ENCODE assay signal across 37 cellular contexts in genomic region chr1:76865696-76866291, GRCh38. TPM values are rescaled to one million over a fixed set of nuclear protein-coding genes. Genes with fewer than 3 reads are reported as not detected.
DNase-seq lines count a peak whose midpoint lies in the region; ATAC-seq, FAIRE-seq and TF ChIP-seq lines count a peak whose summit lies in the region.
"Had no signal": no experiment of that assay in that cellular context is flagged by ENCODE, and none has a peak within 500 bp of the region (broad histone marks: within the 10 kb centered on the region; RNA-seq: fewer than 3 reads in every experiment).

No MANE protein-coding gene starts in this region.

- peaks cover 19% of the 10 kb centered on the region for H3K27me3 Mint-ChIP-seq in astrocyte (ENCODE audit: low read depth, unreplicated experiment)

- peaks cover 19% of the 10 kb centered on the region for H3K4me1 Mint-ChIP-seq in astrocyte (ENCODE audit: low read depth, unreplicated experiment)

- H3K27me3 ChIP-seq in astrocyte (ENCODE audit: insufficient read depth, low read length) (peaks cover 8% of the 10 kb centered on the region), muscle layer of duodenum (ENCODE audit: low read depth, low read length) (peaks cover 5% of the 10 kb centered on the region), aorta (ENCODE audit: control insufficient read depth in 1 of 2, insufficient read depth in 2 of 2, low read length in 1 of 2) (no peaks in the 10 kb centered on the region)

- WGBS in aorta, 2 donors, result 4 to 28% methylated on average over 2 of the region's 2 CpGs

- H3K4me1 ChIP-seq in astrocyte (ENCODE audit: insufficient read depth, low read length), result peaks cover 20% of the 10 kb centered on the region
- H3K4me1 ChIP-seq in muscle layer of duodenum (ENCODE audit: control insufficient read depth in 1 of 2, insufficient read depth in 2 of 2, low read length in 2 of 2), result peaks cover 0 to 3% of the 10 kb centered on the region in 2 donors
- peaks cover 0 to 3% of the 10 kb centered on the region in 2 donors for H3K4me1 ChIP-seq in aorta (ENCODE audit: control insufficient read depth in 1 of 2, insufficient read depth in 2 of 2, low read length in 2 of 2)
- H3K4me1 ChIP-seq: foreskin keratinocyte, neural progenitor cell, parathyroid adenoma had no signal

- intact Hi-C loops in aorta (cut with DNase I), result loop anchor here in 1 of 2 donors (5.0 to 10.0 kb wide), 2 partner anchors 441 to 533 kb away; no protein-coding TSS in a partner anchor

- TF ChIP-seq CTCF in AG10803 (conservative IDR thresholded peaks at IDR 0.05; ENCODE audit: low read length) (no peak), astrocyte (IDR thresholded peaks at IDR 0.05; ENCODE audit: insufficient read depth, low read depth, low read length) (no peak), omental fat pad (IDR thresholded peaks at IDR 0.05) (no peak)

- H3K9ac ChIP-seq in astrocyte (ENCODE audit: low read length), result no peak overlapping the region
- H3K9ac ChIP-seq: KMS-11, neural progenitor cell, parathyroid adenoma had no signal

- no peak overlapping the region for H3K4me2 ChIP-seq in astrocyte (ENCODE audit: low read length)
- H3K4me2 ChIP-seq: KMS-11, neural progenitor cell had no signal

- ATAC-seq in GM19328 (IDR thresholded peaks at IDR 0.05; ENCODE audit: unreplicated experiment), result no peak
- ATAC-seq in omental fat pad (ENCODE audit: low FRiP score), result no peak
- no peak for ATAC-seq in aorta (ENCODE audit: low FRiP score)
- ATAC-seq: activated CD8-positive, alpha-beta memory T cell treated with anti-CD3 and anti-CD28 coated beads, Interleukin-2, amount 10 ng/mL, durations not matched to agents 7 days and 5 days; body of pancreas; esophagus mucosa; foreskin keratinocyte; HCT116; left cardiac atrium; stimulated activated naive B cell treated with anti-CD40 and anti-IgM and Interleukin-4, amounts not matched to agents 10 μg/mL and 1 μg/mL and 100 μg/mL, for 72 hours; T-cell; WTC11 had no signal

- no peak overlapping the region for H2AFZ ChIP-seq in astrocyte (ENCODE audit: low read depth, low read length)
- H2AFZ ChIP-seq: neural progenitor cell, parathyroid adenoma had no signal

- no peak for FAIRE-seq in astrocyte (lab: Jason Lieb, UNC)
- FAIRE-seq: A204.1, GM12892 had no signal

- no peaks in the 10 kb centered on the region for H4K20me1 ChIP-seq in astrocyte (ENCODE audit: insufficient read depth, low read length)

- no peaks in the 10 kb centered on the region for H3K9me3 Mint-ChIP-seq in astrocyte (ENCODE audit: unreplicated experiment)
- H3K9me3 Mint-ChIP-seq: activated CD4-positive, alpha-beta T cell treated with anti-CD3 and anti-CD28 coated beads, Interleukin-2, amount 10 ng/mL, durations not matched to agents 7 days and 5 days; neural progenitor cell; stimulated activated naive B cell treated with anti-CD40 and anti-IgM and Interleukin-4, amounts not matched to agents 10 μg/mL and 1 μg/mL and 100 μg/mL, for 72 hours; T-cell had no signal

- DNase-seq in AG10803 (ENCODE audit: low read depth), result peak; percentile 84
- DNase-seq in NCI-H446 (lab: John Stamatoyannopoulos, UW), result peak; percentile 68 to 81
- peak; percentile 18 for DNase-seq in astrocyte (ENCODE audit: low read depth)
- no peak for DNase-seq in omental fat pad (ENCODE audit: low spot score)
- no peak for DNase-seq in aorta
- DNase-seq in cerebellar nuclear complex (lab: John Stamatoyannopoulos, UW), result no peak
- DNase-seq: activated CD4-positive, alpha-beta T cell treated with anti-CD3 and anti-CD28 coated beads, Interleukin-2, amount 10 ng/mL, durations not matched to agents 7 days and 5 days; activated CD8-positive, alpha-beta memory T cell treated with anti-CD3 and anti-CD28 coated beads, Interleukin-2, amount 10 ng/mL, durations not matched to agents 7 days and 5 days; activated T-cell treated with anti-CD3 and anti-CD28 coated beads, Interleukin-2, amount 50 U/mL, for 48 hours; AML-193; body of pancreas; CD4-positive, CD25-positive, alpha-beta regulatory T cell; foreskin keratinocyte; left cardiac atrium; MG63; NCI-H1105; NCI-H2029 treated with DMSO at 0.1 percent for 48 hours; NCI-H226; retina; stimulated activated naive B cell treated with anti-CD40 and anti-IgM and Interleukin-4, amounts not matched to agents 10 μg/mL and 1 μg/mL and 100 μg/mL, for 72 hours; T-cell; upper lobe of left lung had no signal

- no peak overlapping the region for H3K4me3 ChIP-seq in AG10803 (ENCODE audit: low read length)
- H3K4me3 ChIP-seq in astrocyte (ENCODE audit: insufficient read depth, low read depth, low read length), result no peak overlapping the region
- H3K4me3 ChIP-seq in muscle layer of duodenum (ENCODE audit: low read depth in 1 of 2, low read length in 2 of 2), result no peak overlapping the region
- no peak overlapping the region for H3K4me3 ChIP-seq in aorta (ENCODE audit: low read length in 2 of 2)
- H3K4me3 ChIP-seq: body of pancreas, MG63, neural progenitor cell, SJSA1, skin epidermis, suprapubic skin, upper lobe of left lung had no signal

- H3K27ac Mint-ChIP-seq in astrocyte (ENCODE audit: unreplicated experiment), result no peak overlapping the region
- H3K27ac Mint-ChIP-seq: activated CD4-positive, alpha-beta T cell treated with anti-CD3 and anti-CD28 coated beads, Interleukin-2, amount 10 ng/mL, durations not matched to agents 7 days and 5 days; activated CD8-positive, alpha-beta memory T cell treated with anti-CD3 and anti-CD28 coated beads, Interleukin-2, amount 10 ng/mL, durations not matched to agents 7 days and 5 days; CD4-positive, CD25-positive, alpha-beta regulatory T cell; neural progenitor cell; stimulated activated naive B cell treated with anti-CD40 and anti-IgM and Interleukin-4, amounts not matched to agents 10 μg/mL and 1 μg/mL and 100 μg/mL, for 72 hours; T-cell; WTC11 had no signal

- no peaks in the 10 kb centered on the region for H3K79me2 ChIP-seq in astrocyte (ENCODE audit: insufficient read depth, low read length)
- H3K79me2 ChIP-seq: parathyroid adenoma had no signal

- no peak overlapping the region for H3K27ac ChIP-seq in astrocyte (ENCODE audit: low read depth, low read length)
- peak overlapping the region; percentile 5 for H3K27ac ChIP-seq in muscle layer of duodenum (ENCODE audit: low read length)
- peak overlapping the region in 1 of 2 donors; percentile 10 for H3K27ac ChIP-seq in aorta (ENCODE audit: low read depth in 1 of 2, low read length in 2 of 2)
- H3K27ac ChIP-seq: body of pancreas, foreskin keratinocyte, KMS-11, neural progenitor cell, parathyroid adenoma, SJSA1, skin epidermis, suprapubic skin, upper lobe of left lung had no signal

- H3K9me3 ChIP-seq in astrocyte (ENCODE audit: insufficient read depth, low read depth, low read length), result no peaks in the 10 kb centered on the region
- H3K9me3 ChIP-seq in muscle layer of duodenum (ENCODE audit: control insufficient read depth in 1 of 2, low read length in 2 of 2), result no peaks in the 10 kb centered on the region
- H3K9me3 ChIP-seq in aorta (ENCODE audit: control insufficient read depth, low read length), result no peaks in the 10 kb centered on the region
- H3K9me3 ChIP-seq: body of pancreas, MG63, SJSA1, suprapubic skin, upper lobe of left lung had no signal

- H3K4me3 Mint-ChIP-seq in astrocyte (ENCODE audit: unreplicated experiment), result no peak overlapping the region
- H3K4me3 Mint-ChIP-seq: activated CD4-positive, alpha-beta T cell treated with anti-CD3 and anti-CD28 coated beads, Interleukin-2, amount 10 ng/mL, durations not matched to agents 7 days and 5 days; activated CD8-positive, alpha-beta memory T cell treated with anti-CD3 and anti-CD28 coated beads, Interleukin-2, amount 10 ng/mL, durations not matched to agents 7 days and 5 days; CD4-positive, CD25-positive, alpha-beta regulatory T cell; stimulated activated naive B cell treated with anti-CD40 and anti-IgM and Interleukin-4, amounts not matched to agents 10 μg/mL and 1 μg/mL and 100 μg/mL, for 72 hours had no signal

- no peaks in the 10 kb centered on the region for H3K36me3 ChIP-seq in astrocyte (ENCODE audit: insufficient read depth, low read length)
- H3K36me3 ChIP-seq in muscle layer of duodenum (ENCODE audit: control insufficient read depth in 1 of 2, insufficient read depth in 2 of 2, low read length in 2 of 2), result no peaks in the 10 kb centered on the region
- H3K36me3 ChIP-seq in aorta (ENCODE audit: control insufficient read depth in 1 of 2, insufficient read depth in 2 of 2, low read length in 1 of 2), result no peaks in the 10 kb centered on the region
- H3K36me3 ChIP-seq: MG63, neural progenitor cell, SJSA1, suprapubic skin, upper lobe of left lung had no signal

- no peaks in the 10 kb centered on the region for H3K36me3 Mint-ChIP-seq in astrocyte (ENCODE audit: low read depth, unreplicated experiment)
- H3K36me3 Mint-ChIP-seq: activated CD8-positive, alpha-beta memory T cell treated with anti-CD3 and anti-CD28 coated beads, Interleukin-2, amount 10 ng/mL, durations not matched to agents 7 days and 5 days; CD4-positive, CD25-positive, alpha-beta regulatory T cell; stimulated activated naive B cell treated with anti-CD40 and anti-IgM and Interleukin-4, amounts not matched to agents 10 μg/mL and 1 μg/mL and 100 μg/mL, for 72 hours; T-cell; WTC11 had no signal

RNA-seq across cellular contexts. Expression of gene ST6GALNAC5, which starts 1.5 kb away (rescaled TPM):
- 0.19 and 1.3 TPM in 2 replicates for total RNA-seq in astrocyte
- total RNA-seq in omental fat pad, result 1 to 10 TPM in 1 of 4 donors, under 1 TPM in 2, not detected in 1; 0.44 to 3.2 (median 0.65) TPM
- total RNA-seq in aorta, result 10 to 100 TPM in 1 of 2 donors, 1 to 10 TPM in 1; 9.8 to 11.7 TPM
- polyA plus RNA-seq in aorta, result 1 to 10 TPM; 2.6 to 3.6 TPM
- total RNA-seq: activated CD4-positive, alpha-beta T cell treated with anti-CD3 and anti-CD28 coated beads, Interleukin-2, amount 10 ng/mL, durations not matched to agents 7 days and 5 days; activated CD8-positive, alpha-beta memory T cell treated with anti-CD3 and anti-CD28 coated beads, Interleukin-2, amount 10 ng/mL, durations not matched to agents 7 days and 5 days; CD4-positive, CD25-positive, alpha-beta regulatory T cell; dermis microvascular lymphatic vessel endothelial cell; lung microvascular endothelial cell; SJSA1; T-cell had no signal

Comparison
In these comparisons a context has a peak if more than half of its experiments do, and no peak if none do; other contexts are left out.
1. DNase-seq: peak in AG10803 (single experiment), NCI-H446 (2 of 2) and astrocyte (single experiment); none in omental fat pad (single experiment), aorta (0 of 2) and cerebellar nuclear complex (0 of 2).